In genomic region chr20:13739726-13740649, GRCh38 we compare ENCODE assay signal across 1 cellular context.
TF ChIP-seq lines count a peak whose summit lies in the region.

No MANE protein-coding gene starts in this region.

TF ChIP-seq in A549, 52 proteins besides CTCF, POLR2A, EP300 and RAD21 (continued from another document):
- no peak for TF ChIP-seq HOXA7 (CRISPR knock-in tag; IDR thresholded peaks at IDR 0.05)
- TF ChIP-seq HES2 (IDR thresholded peaks at IDR 0.05) = no peak
- no peak for TF ChIP-seq ZNF302 (CRISPR knock-in tag; IDR thresholded peaks at IDR 0.05)
- TF ChIP-seq BCL3 (IDR thresholded peaks at IDR 0.05) = no peak
- no peak for TF ChIP-seq MYC (IDR thresholded peaks at IDR 0.05; ENCODE audit: borderline replicate concordance, low read length)
- TF ChIP-seq, protein P1, sequence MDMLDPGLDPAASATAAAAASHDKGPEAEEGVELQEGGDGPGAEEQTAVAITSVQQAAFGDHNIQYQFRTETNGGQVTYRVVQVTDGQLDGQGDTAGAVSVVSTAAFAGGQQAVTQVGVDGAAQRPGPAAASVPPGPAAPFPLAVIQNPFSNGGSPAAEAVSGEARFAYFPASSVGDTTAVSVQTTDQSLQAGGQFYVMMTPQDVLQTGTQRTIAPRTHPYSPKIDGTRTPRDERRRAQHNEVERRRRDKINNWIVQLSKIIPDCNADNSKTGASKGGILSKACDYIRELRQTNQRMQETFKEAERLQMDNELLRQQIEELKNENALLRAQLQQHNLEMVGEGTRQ (IDR thresholded peaks at IDR 0.05) = no peak
- TF ChIP-seq HDAC2 (IDR thresholded peaks at IDR 0.05) = no peak
TF ChIP-seq in A549: peak in this region for 0.
